ENCODE assay signal across 17 cellular contexts in the genomic region with DNA sequence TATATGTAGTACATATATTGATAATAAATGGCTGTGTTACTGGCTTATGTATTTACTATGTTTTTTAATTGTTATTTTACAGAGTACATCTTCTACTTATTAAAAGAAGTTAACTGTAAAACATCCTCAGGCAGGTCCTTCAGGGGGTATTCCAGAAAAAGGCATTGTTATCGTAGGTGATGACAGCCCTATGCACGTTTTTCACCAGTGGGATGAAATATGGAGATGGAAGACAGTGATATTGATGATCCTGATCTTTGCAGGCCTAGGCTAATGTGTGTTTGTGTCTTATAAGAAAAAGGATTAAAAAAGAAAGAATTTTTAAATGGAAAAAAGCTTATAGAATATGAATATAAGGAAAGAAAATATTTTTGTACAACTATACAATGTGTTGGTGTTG. TPM values are rescaled to one million over a fixed set of nuclear protein-coding genes. Genes with fewer than 3 reads are reported as not detected.
DNase-seq lines count a peak whose midpoint lies in the region; ATAC-seq and TF ChIP-seq lines count a peak whose summit lies in the region.
"Had no signal": no experiment of that assay in that cellular context is flagged by ENCODE, and none has a peak within 500 bp of the region (broad histone marks: within the 10 kb centered on the region; RNA-seq: fewer than 3 reads in every experiment).

No MANE protein-coding gene starts in this region.

- TF ChIP-seq POLR2A in HCT116 (IDR thresholded peaks at IDR 0.05; ENCODE audit: borderline replicate concordance, extremely low read depth, insufficient read depth, insufficient read length) = no peak

- CTCF ChIA-PET in HCT116 (lab: Charles Lee) (interaction anchor here (0.6 kb wide), 1 partner anchor 8 kb away, joined by 3 read pairs; a partner anchor contains a TSS), PC-9 (lab: Charles Lee) (no interaction called here)

- no peaks in the 10 kb centered on the region for H3K36me3 ChIP-seq in HCT116 (ENCODE audit: control insufficient read depth in 1 of 2, insufficient read depth in 2 of 2, low read length in 2 of 2)
- no peaks in the 10 kb centered on the region for H3K36me3 ChIP-seq in PC-9 (ENCODE audit: low read depth)
- H3K36me3 ChIP-seq in smooth muscle cell (ENCODE audit: low read depth) = no peaks in the 10 kb centered on the region
- H3K36me3 ChIP-seq: BLaER1 had no signal

- H3K4me3 ChIP-seq in HCT116 (replicated peaks in 1 of 2; ENCODE audit: low read depth in 1 of 2, low read length in 2 of 2) = no peak overlapping the region
- H3K4me3 ChIP-seq in PC-9 = no peak overlapping the region
- H3K4me3 ChIP-seq in smooth muscle cell = no peak overlapping the region
- H3K4me3 ChIP-seq: BLaER1 had no signal

- H3K9ac ChIP-seq in HCT116 (ENCODE audit: low read length) = no peak overlapping the region
- peak overlapping the region; percentile 36 for H3K9ac ChIP-seq in smooth muscle cell (ENCODE audit: low read depth)
- H3K9ac ChIP-seq: BLaER1 had no signal

- H3K4me2 ChIP-seq in HCT116 (ENCODE audit: low read length) = peak overlapping the region; percentile 10; the same call in 1 of the 2 replicates
- H3K4me2 ChIP-seq in PC-9 = 0 out of 2 replicates have a peak overlapping the region, but pooled peaks have one; percentile 51
- H3K4me2 ChIP-seq in smooth muscle cell = peak overlapping the region; percentile 78
- H3K4me2 ChIP-seq: BLaER1 had no signal

- H3K27ac ChIP-seq in HCT116 (ENCODE audit: low read depth, low read length) (peak overlapping the region; percentile 46; the same call in 1 of the 2 replicates), PC-9 (no peak overlapping the region), foreskin keratinocyte (peak overlapping the region; percentile 87), smooth muscle cell (ENCODE audit: low read depth) (peak overlapping the region; percentile 95)
- H3K27ac ChIP-seq: BLaER1 had no signal

- no peak for TF ChIP-seq RAD21 in HCT116 (IDR thresholded peaks at IDR 0.05; ENCODE audit: low read depth)

- peaks cover 30 to 37% of the 10 kb centered on the region in 2 experiments for H3K4me1 ChIP-seq in HCT116 (ENCODE audit: control insufficient read depth in 1 of 2, insufficient read depth in 2 of 2, low read length in 2 of 2)
- peaks cover 45% of the 10 kb centered on the region for H3K4me1 ChIP-seq in PC-9 (replicated peaks; ENCODE audit: insufficient read depth)
- peaks cover 38% of the 10 kb centered on the region for H3K4me1 ChIP-seq in foreskin keratinocyte
- H3K4me1 ChIP-seq in smooth muscle cell (ENCODE audit: low read depth) = peaks cover 31% of the 10 kb centered on the region

- BruUV-seq in HCT116 (replicated peaks; lab: Mats Ljungman, UMichigan) = no TSS peak
- no TSS peak for BruUV-seq in PC-9 (replicated peaks; lab: Mats Ljungman, UMichigan)

- no peak for DNase-seq in HCT116 (ENCODE audit: low read depth, low spot score)
- no peak for DNase-seq in PC-9
- DNase-seq in foreskin keratinocyte = no peak
- DNase-seq in smooth muscle cell (lab: John Stamatoyannopoulos, UW; ENCODE audit: unreplicated experiment) = no peak
- no peak for DNase-seq in foreskin melanocyte
- DNase-seq in NCI-H2081 (lab: John Stamatoyannopoulos, UW) = no peak
- DNase-seq in stimulated activated CD4-positive, alpha-beta T cell treated with anti-CD3 and anti-CD28 coated beads, Interleukin-4, amount 100 ng/mL, for 1 hour = no peak
- DNase-seq: CD8-positive, alpha-beta memory T cell; DMS79 treated with DMSO at 0.1 percent for 48 hours; KBM-7; NCI-H1048; NCI-H1436 treated with DMSO at 0.1 percent for 48 hours; NCI-H2081 treated with DMSO at 0.1 percent for 48 hours; NCI-H510A treated with DMSO at 0.1 percent for 48 hours; NCI-H82 had no signal

- H2AFZ ChIP-seq in HCT116 (ENCODE audit: low read depth, low read length, poor library complexity, severe bottlenecking) (no peak overlapping the region), PC-9 (no peak overlapping the region), smooth muscle cell (ENCODE audit: low read depth) (no peak overlapping the region)

- H3K9me3 ChIP-seq in HCT116 (ENCODE audit: control insufficient read depth in 1 of 2, insufficient read depth in 1 of 2, low read depth in 1 of 2, low read length in 2 of 2) (no peaks in the 10 kb centered on the region), PC-9 (ENCODE audit: insufficient read depth, low read depth) (no peaks in the 10 kb centered on the region), smooth muscle cell (replicated peaks; ENCODE audit: low read depth) (no peaks in the 10 kb centered on the region)
- H3K9me3 ChIP-seq: BLaER1 had no signal

- H4K20me1 ChIP-seq in HCT116 (ENCODE audit: insufficient read depth) (peaks cover 18% of the 10 kb centered on the region; the same call in 1 of the 2 replicates), PC-9 (ENCODE audit: insufficient read depth) (peaks cover 65% of the 10 kb centered on the region), smooth muscle cell (ENCODE audit: low read depth) (peaks cover 92% of the 10 kb centered on the region)

- ATAC-seq in HCT116 (no peak), foreskin keratinocyte (no peak), GM19328 (IDR thresholded peaks at IDR 0.05; ENCODE audit: unreplicated experiment) (no peak)

- intact Hi-C loops in HCT116 (cut with micrococcal nuclease) (no loop called here), PC-9 (cut with micrococcal nuclease; ENCODE audit: unreplicated experiment) (no loop called here)

- POLR2A ChIA-PET in HCT116 (lab: Charles Lee) = no interaction called here
- POLR2A ChIA-PET in PC-9 (lab: Charles Lee; ENCODE audit: unreplicated experiment) = interaction anchor here (0.7 kb wide), 1 partner anchor 48 kb away, joined by 5 read pairs; no protein-coding TSS in a partner anchor

- H3F3A ChIP-seq in PC-9 (ENCODE audit: insufficient read depth, low read depth) (peaks cover 13% of the 10 kb centered on the region; the same call in 1 of the 2 replicates), smooth muscle cell (ENCODE audit: low read depth) (peaks cover 4% of the 10 kb centered on the region)

- no peaks in the 10 kb centered on the region for H3K27me3 ChIP-seq in HCT116 (ENCODE audit: insufficient read depth, low read length)
- H3K27me3 ChIP-seq in PC-9 (ENCODE audit: insufficient read depth, low read depth) = no peaks in the 10 kb centered on the region
- no peaks in the 10 kb centered on the region for H3K27me3 ChIP-seq in foreskin keratinocyte
- no peaks in the 10 kb centered on the region for H3K27me3 ChIP-seq in smooth muscle cell (ENCODE audit: low read depth)
- H3K27me3 ChIP-seq: BLaER1 had no signal

- WGBS in smooth muscle cell (ENCODE audit: low lambda C conversion rate) = 65% methylated on average over 2 of the region's 2 CpGs

- RAD21 ChIA-PET in HCT116 (lab: Charles Lee; ENCODE audit: low non-redundant PET in 1 of 2, low total read pairs in 2 of 2, uncharacterized antibody in 2 of 2, unreplicated experiment in 2 of 2) = no interaction called here

- H3K9me2 ChIP-seq in HCT116 (ENCODE audit: insufficient read depth) = no peaks in the 10 kb centered on the region
- H3K9me2 ChIP-seq in PC-9 (ENCODE audit: insufficient read depth) = no peaks in the 10 kb centered on the region

- peaks cover 98% of the 10 kb centered on the region for H3K79me2 ChIP-seq in HCT116 (ENCODE audit: insufficient read depth, low read length)
- peaks cover 100% of the 10 kb centered on the region for H3K79me2 ChIP-seq in PC-9 (ENCODE audit: low read depth)
- H3K79me2 ChIP-seq in smooth muscle cell (ENCODE audit: low read depth) = peaks cover 93% of the 10 kb centered on the region

- TF ChIP-seq CTCF in HCT116 (IDR thresholded peaks at IDR 0.05 in 2 of 3, conservative IDR thresholded peaks at IDR 0.05 in 1 of 3; ENCODE audit: borderline replicate concordance in 1 of 3, insufficient read depth in 1 of 3, low read depth in 2 of 3, low read length in 2 of 3) (no peak), PC-9 (conservative IDR thresholded peaks at IDR 0.05) (no peak), foreskin keratinocyte (conservative IDR thresholded peaks at IDR 0.05) (no peak), smooth muscle cell (IDR thresholded peaks at IDR 0.05; ENCODE audit: borderline replicate concordance, insufficient read depth, poor library complexity, severe bottlenecking) (no peak)

TF ChIP-seq in HCT116, 20 proteins besides CTCF, POLR2A, EP300 and RAD21 (continues in another document):
- no peak for TF ChIP-seq TCF7L2 (IDR thresholded peaks at IDR 0.05; ENCODE audit: borderline replicate concordance, extremely low read depth, insufficient read depth, insufficient read length)
- TF ChIP-seq, protein P1, sequence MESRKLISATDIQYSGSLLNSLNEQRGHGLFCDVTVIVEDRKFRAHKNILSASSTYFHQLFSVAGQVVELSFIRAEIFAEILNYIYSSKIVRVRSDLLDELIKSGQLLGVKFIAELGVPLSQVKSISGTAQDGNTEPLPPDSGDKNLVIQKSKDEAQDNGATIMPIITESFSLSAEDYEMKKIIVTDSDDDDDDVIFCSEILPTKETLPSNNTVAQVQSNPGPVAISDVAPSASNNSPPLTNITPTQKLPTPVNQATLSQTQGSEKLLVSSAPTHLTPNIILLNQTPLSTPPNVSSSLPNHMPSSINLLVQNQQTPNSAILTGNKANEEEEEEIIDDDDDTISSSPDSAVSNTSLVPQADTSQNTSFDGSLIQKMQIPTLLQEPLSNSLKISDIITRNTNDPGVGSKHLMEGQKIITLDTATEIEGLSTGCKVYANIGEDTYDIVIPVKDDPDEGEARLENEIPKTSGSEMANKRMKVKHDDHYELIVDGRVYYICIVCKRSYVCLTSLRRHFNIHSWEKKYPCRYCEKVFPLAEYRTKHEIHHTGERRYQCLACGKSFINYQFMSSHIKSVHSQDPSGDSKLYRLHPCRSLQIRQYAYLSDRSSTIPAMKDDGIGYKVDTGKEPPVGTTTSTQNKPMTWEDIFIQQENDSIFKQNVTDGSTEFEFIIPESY (IDR thresholded peaks at IDR 0.05; ENCODE audit: extremely low read depth, insufficient replicate concordance, low read length) = no peak
- TF ChIP-seq ELF1 (IDR thresholded peaks at IDR 0.05; ENCODE audit: borderline replicate concordance, low read depth) = no peak
- no peak for TF ChIP-seq ZFX (IDR thresholded peaks at IDR 0.05)

RNA-seq across cellular contexts. Expression of a gene that starts 7.5 kb away (rescaled TPM):
- total RNA-seq in HCT116 (2021; ENCODE audit: unreplicated experiment) (43.8 TPM), PC-9 (2021) (48.8 and 55.5 TPM in 2 replicates), foreskin keratinocyte (40.4 and 43.4 TPM in 2 replicates), smooth muscle cell (33.4 and 37.2 TPM in 2 replicates)
- 4.8 and 6.7 TPM in 2 replicates for polyA plus RNA-seq in HCT116 (2012)
- polyA plus RNA-seq in foreskin keratinocyte (9.2 and 10.9 TPM in 2 replicates), smooth muscle cell (7.4 and 15.5 TPM in 2 replicates)

Comparison
In these comparisons a context has a peak if more than half of its experiments do, and no peak if none do; other contexts are left out.
1. H3K4me2 ChIP-seq: peak in every context shown above with its lines; median percentile 78 in smooth muscle cell; 51 in PC-9; 10 in HCT116.